21 cellular contexts compared by ENCODE assay signal in the genomic region with DNA sequence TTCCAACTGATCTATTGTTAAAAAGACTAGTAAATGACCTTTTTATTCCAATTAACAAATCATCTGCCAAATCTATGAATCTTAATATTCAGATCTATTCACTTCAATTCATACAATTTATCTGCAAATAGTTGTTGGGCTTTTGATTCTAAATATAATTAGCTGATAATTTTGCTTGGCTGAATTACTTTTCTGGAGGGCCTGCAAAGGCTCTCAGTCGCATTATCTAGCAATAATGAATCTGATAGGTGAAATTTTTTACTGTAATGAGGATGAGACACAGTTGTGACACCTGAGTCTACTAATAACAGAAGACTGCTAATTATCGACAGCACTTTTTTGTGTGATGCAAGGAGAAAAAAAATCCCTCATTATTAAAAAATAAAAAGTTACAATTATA.
"Had no signal": no experiment of that assay in that cellular context is flagged by ENCODE, and none has a peak within 500 bp of the region (broad histone marks: within the 10 kb centered on the region; RNA-seq: fewer than 3 reads in every experiment).

No MANE protein-coding gene starts in this region.

- H3K36me3 ChIP-seq: adrenal gland, left lung, ovary, right lobe of liver, thoracic aorta, upper lobe of left lung had no signal

- DNase-seq: activated B cell treated with CpG ODN at 0.5 μM for 24 hours; activated CD4-positive, alpha-beta T cell treated with anti-CD3 and anti-CD28 coated beads, Interleukin-2, amount 50 U/mL, for 1 hour; activated CD8-positive, alpha-beta T cell treated with anti-CD3 and anti-CD28 coated beads, Interleukin-2, amount 10 ng/mL, durations not matched to agents 7 days and 5 days; activated effector memory CD4-positive, alpha-beta T cell treated with anti-CD3 and anti-CD28 coated beads, Interleukin-2, amount 50 U/mL, for 16 hours; activated naive CD4-positive, alpha-beta T cell treated with anti-CD3 and anti-CD28 coated beads for 36 hours; activated naive CD8-positive, alpha-beta T cell treated with anti-CD3 and anti-CD28 coated beads for 36 hours; activated T-cell treated with anti-CD3 and anti-CD28 coated beads for 4 hours; adrenal gland; aorta; caudate nucleus; left lung; mesendoderm; ovary; right lobe of liver; small intestine; stimulated activated CD4-positive, alpha-beta T cell treated with anti-CD3 and anti-CD28 coated beads, Interleukin-4, amount 100 ng/mL, for 24 hours; T-helper 1 cell; upper lobe of left lung had no signal

- H3K9me3 ChIP-seq: adrenal gland, left lung, ovary, right lobe of liver, thoracic aorta, upper lobe of left lung had no signal

- H3K27me3 ChIP-seq: adrenal gland, left lung, ovary, right lobe of liver, upper lobe of left lung had no signal

- H3K4me3 ChIP-seq: adrenal gland, left lung, lung, ovary, right lobe of liver, thoracic aorta, upper lobe of left lung had no signal

- ATAC-seq: activated CD8-positive, alpha-beta T cell treated with anti-CD3 and anti-CD28 coated beads, Interleukin-2, amount 10 ng/mL, durations not matched to agents 7 days and 5 days; left lung; right lobe of liver; stimulated activated effector memory CD8-positive, alpha-beta T cell treated with anti-CD3 and anti-CD28 coated beads, Interleukin-12 subunit alpha, Interleukin-12 subunit beta, amount 100 ng/mL, for 72 hours had no signal

- H3K4me1 ChIP-seq: adrenal gland, right lobe of liver had no signal

- H3K27ac ChIP-seq: adrenal gland, ovary, right lobe of liver, thoracic aorta had no signal
